ENCODE assay signal across 8 cellular contexts in genomic region chr3:11770477-11771381, GRCh38.
DNase-seq lines count a peak whose midpoint lies in the region; TF ChIP-seq lines count a peak whose summit lies in the region.

No MANE protein-coding gene starts in this region.

- H3K27me3 ChIP-seq in H7 (ENCODE audit: control insufficient read depth, insufficient read depth, low read length) (no peaks in the 10 kb centered on the region; the same call in none of the 2 replicates), MG63 (no peaks in the 10 kb centered on the region), right atrium auricular region (no peaks in the 10 kb centered on the region)

- H3K4me1 ChIP-seq in right atrium auricular region: peaks cover 0 to 10% of the 10 kb centered on the region in 2 donors

- no peak for TF ChIP-seq CTCF in right atrium auricular region (IDR thresholded peaks at IDR 0.05)

- H3K4me3 ChIP-seq in H7 (ENCODE audit: insufficient read depth, low read depth, low read length) (no peak overlapping the region), MG63 (no peak overlapping the region), right atrium auricular region (peak overlapping the region in 1 of 2 donors; percentile 5)

- H3K27ac ChIP-seq in right atrium auricular region: no peak overlapping the region

- DNase-seq in ELR (ENCODE audit: low read depth): peak; percentile 84
- peak; percentile 93 for DNase-seq in H7
- peak; percentile 18 for DNase-seq in MG63
- peak; percentile 97 for DNase-seq in SW480 (ENCODE audit: low spot score)
- DNase-seq in amniotic stem cell (lab: John Stamatoyannopoulos, UW): peak; percentile 54
- DNase-seq in right atrium auricular region (ENCODE audit: low spot score): peak; percentile 71
- peak; percentile 83 for DNase-seq in retina
- no peak for DNase-seq in NCI-H524 treated with DMSO at 0.1 percent for 48 hours (lab: John Stamatoyannopoulos, UW)

- H3K36me3 ChIP-seq in H7 (replicated peaks; ENCODE audit: control insufficient read depth, insufficient read depth, low read length) (no peaks in the 10 kb centered on the region), MG63 (no peaks in the 10 kb centered on the region), right atrium auricular region (no peaks in the 10 kb centered on the region)

- H3K9me3 ChIP-seq in MG63 (no peaks in the 10 kb centered on the region), right atrium auricular region (no peaks in the 10 kb centered on the region)
